ENCODE assay signal across 16 cellular contexts in genomic region chr15:79834496-79834895, GRCh38.
DNase-seq lines count a peak whose midpoint lies in the region; ATAC-seq and TF ChIP-seq lines count a peak whose summit lies in the region.
"Had no signal": no experiment of that assay in that cellular context is flagged by ENCODE, and none has a peak within 500 bp of the region (broad histone marks: within the 10 kb centered on the region; RNA-seq: fewer than 3 reads in every experiment).

No MANE protein-coding gene starts in this region.

- intact Hi-C loops in Right ventricle myocardium superior (cut with DNase I) (no loop called here), left ventricle myocardium inferior (cut with micrococcal nuclease) (no loop called here), body of pancreas (cut with DNase I) (no loop called here)

- peaks cover 8% of the 10 kb centered on the region for H3K4me1 ChIP-seq in left ventricle myocardium inferior
- no peaks in the 10 kb centered on the region for H3K4me1 ChIP-seq in body of pancreas
- H3K4me1 ChIP-seq: Caco-2, suprapubic skin had no signal

- ATAC-seq in Right ventricle myocardium superior (ENCODE audit: poor library complexity): peak; percentile 38
- no peak for ATAC-seq in body of pancreas
- ATAC-seq in GM21360 (IDR thresholded peaks at IDR 0.05; ENCODE audit: unreplicated experiment): no peak
- ATAC-seq in GM18867 (IDR thresholded peaks at IDR 0.05; ENCODE audit: unreplicated experiment): no peak
- ATAC-seq: effector memory CD8-positive, alpha-beta T cell; left lobe of liver; naive thymus-derived CD4-positive, alpha-beta T cell had no signal

- H3K27me3 ChIP-seq in left ventricle myocardium inferior (ENCODE audit: low read depth) (no peaks in the 10 kb centered on the region), body of pancreas (no peaks in the 10 kb centered on the region)
- H3K27me3 ChIP-seq: suprapubic skin had no signal

- H3K9me3 ChIP-seq in left ventricle myocardium inferior (replicated peaks): no peaks in the 10 kb centered on the region
- H3K9me3 ChIP-seq in body of pancreas: no peaks in the 10 kb centered on the region
- H3K9me3 ChIP-seq: Caco-2, suprapubic skin had no signal

- WGBS in body of pancreas, 2 donors: 62 to 70% methylated on average over 3 to 4 of the region's 4 CpGs

- H3K4me3 ChIP-seq in left ventricle myocardium inferior (no peak overlapping the region), body of pancreas (no peak overlapping the region)
- H3K4me3 ChIP-seq: suprapubic skin had no signal

- TF ChIP-seq POLR2A in body of pancreas (IDR thresholded peaks at IDR 0.05): no peak

- H3K27ac ChIP-seq in left ventricle myocardium inferior (replicated peaks) (no peak overlapping the region), body of pancreas (no peak overlapping the region)
- H3K27ac ChIP-seq: suprapubic skin had no signal

- H3K36me3 ChIP-seq in left ventricle myocardium inferior (peaks cover 4% of the 10 kb centered on the region), body of pancreas (replicated peaks in 1 of 2; ENCODE audit: insufficient read depth in 1 of 2, low read depth in 2 of 2) (peaks cover 0 to 1% of the 10 kb centered on the region in 2 donors)
- H3K36me3 ChIP-seq: suprapubic skin had no signal

- no peak for TF ChIP-seq CTCF in left ventricle myocardium inferior (IDR thresholded peaks at IDR 0.05; ENCODE audit: borderline replicate concordance)
- no peak for TF ChIP-seq CTCF in body of pancreas (IDR thresholded peaks at IDR 0.05)

- no peak for DNase-seq in Right ventricle myocardium superior
- DNase-seq in left ventricle myocardium inferior: no peak
- DNase-seq in NCI-H2196 (lab: John Stamatoyannopoulos, UW; ENCODE audit: unreplicated experiment): peak; percentile 28
- DNase-seq in body of pancreas: peak in 3 of 4 donors; percentile 41 to 49 (median 49)
- no peak for DNase-seq in stimulated activated CD4-positive, alpha-beta T cell treated with anti-CD3 and anti-CD28 coated beads, Interleukin-12 subunit alpha, Interleukin-12 subunit beta, amount 100 ng/mL, for 4 hours
- DNase-seq in Ammon's horn (ENCODE audit: low spot score): no peak
- DNase-seq: activated CD4-positive, alpha-beta T cell treated with anti-CD3 and anti-CD28 coated beads, Interleukin-2, amount 50 U/mL, for 1 hour; activated naive CD8-positive, alpha-beta T cell treated with anti-CD3 and anti-CD28 coated beads, Interleukin-2, amount 10 ng/mL, durations not matched to agents 7 days and 5 days; activated T-cell treated with anti-CD3 and anti-CD28 coated beads, Interleukin-2, amount 50 U/mL, for 24 hours; Caco-2; effector memory CD8-positive, alpha-beta T cell; naive thymus-derived CD4-positive, alpha-beta T cell had no signal

Comparison
In these comparisons a context has a peak if more than half of its experiments do, and no peak if none do; other contexts are left out.
1. DNase-seq: peak in NCI-H2196 (single experiment) and body of pancreas (3 of 4); none in Right ventricle myocardium superior (single experiment), left ventricle myocardium inferior (single experiment), stimulated activated CD4-positive, alpha-beta T cell treated with anti-CD3 and anti-CD28 coated beads, Interleukin-12 subunit alpha, Interleukin-12 subunit beta, amount 100 ng/mL, for 4 hours (single experiment) and Ammon's horn (single experiment).